14 cellular contexts compared by ENCODE assay signal in the genomic region with DNA sequence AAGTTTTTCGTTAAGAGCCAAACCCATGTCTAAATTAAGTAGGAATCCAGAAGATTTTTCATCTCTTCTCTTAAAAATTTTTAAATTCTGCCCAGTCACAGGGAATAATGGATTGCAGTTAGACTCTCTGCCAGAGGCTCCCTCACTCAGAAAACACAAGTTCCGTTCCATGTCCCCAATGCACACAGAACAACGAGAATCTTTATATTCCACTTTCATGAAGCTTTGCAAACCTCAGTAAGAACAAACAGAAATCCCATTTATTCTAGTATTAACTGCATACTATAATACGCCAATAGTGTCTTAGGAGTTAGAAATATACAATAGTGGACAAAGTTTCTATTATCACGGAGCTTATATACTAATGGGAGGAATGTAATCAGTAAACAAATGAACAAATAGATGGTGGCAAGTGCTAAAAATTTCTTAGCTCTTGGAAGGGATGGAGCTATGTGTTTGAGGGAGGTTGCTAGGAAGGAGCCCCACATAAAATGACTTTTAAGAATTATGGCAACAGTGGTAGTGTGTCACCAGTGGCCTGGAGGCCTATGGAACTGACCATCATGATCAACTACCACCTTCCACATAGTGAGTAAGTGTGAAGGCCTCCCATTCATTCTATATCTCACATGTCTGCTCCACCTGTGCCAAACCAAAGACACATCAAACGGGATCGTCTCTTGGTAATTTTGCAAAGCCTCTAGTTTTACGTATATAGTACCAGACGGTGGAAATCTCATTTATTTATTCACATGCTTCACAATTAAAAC. TPM values are rescaled to one million over a fixed set of nuclear protein-coding genes. Genes with fewer than 3 reads are reported as not detected.
DNase-seq lines count a peak whose midpoint lies in the region; ATAC-seq, FAIRE-seq and TF ChIP-seq lines count a peak whose summit lies in the region.
"Had no signal": no experiment of that assay in that cellular context is flagged by ENCODE, and none has a peak within 500 bp of the region (broad histone marks: within the 10 kb centered on the region; RNA-seq: fewer than 3 reads in every experiment).

No MANE protein-coding gene starts in this region.

- no peak for TF ChIP-seq POLR2A in gastrocnemius medialis (IDR thresholded peaks at IDR 0.05)

- H2AFZ ChIP-seq in SK-N-SH (ENCODE audit: low read depth), result no peak overlapping the region

- no peak overlapping the region for H3K27ac Mint-ChIP-seq in Caco-2 (ENCODE audit: unreplicated experiment)

- intact Hi-C loops in gastrocnemius medialis (cut with DNase I; ENCODE audit: low total_unique reads) (loop anchor here (2.0 to 10.0 kb wide), 3 partner anchors 17 to 189 kb away; partner anchors contain the start of gene CCDC83), Caco-2 (cut with micrococcal nuclease; ENCODE audit: unreplicated experiment) (loop anchor here (1.0 to 5.0 kb wide), 3 partner anchors 7 to 247 kb away; no protein-coding TSS in a partner anchor)

- peaks cover 20% of the 10 kb centered on the region for H3K36me3 Mint-ChIP-seq in Caco-2 (ENCODE audit: insufficient read depth, unreplicated experiment)

- H3K4me3 ChIP-seq in SK-N-SH (ENCODE audit: low read depth in 2 of 2, low read length in 1 of 2), result no peak overlapping the region
- H3K4me3 ChIP-seq in RWPE2 (ENCODE audit: severe bottlenecking), result no peak overlapping the region
- H3K4me3 ChIP-seq in gastrocnemius medialis, result no peak overlapping the region
- no peak overlapping the region for H3K4me3 ChIP-seq in Caco-2 (ENCODE audit: low read depth, low read length)
- H3K4me3 ChIP-seq: adrenal gland, tibial artery had no signal

- CTCF ChIA-PET in SK-N-SH (lab: Yijun Ruan, JAX) (interaction anchor here (0.6 to 4.4 kb wide), 3 partner anchors 19 to 173 kb away, joined by 3 to 42 read pairs (median 3); no protein-coding TSS in a partner anchor), Caco-2 (lab: Charles Lee) (interaction anchor here (0.5 to 1.7 kb wide), 7 partner anchors 9 to 191 kb away, joined by 3 to 15 read pairs (median 5); partner anchors contain the start of gene PICALM)

- H3K9me3 ChIP-seq in SK-N-SH (no peaks in the 10 kb centered on the region), RWPE2 (ENCODE audit: severe bottlenecking) (no peaks in the 10 kb centered on the region), gastrocnemius medialis (no peaks in the 10 kb centered on the region), Caco-2 (no peaks in the 10 kb centered on the region)
- H3K9me3 ChIP-seq: adrenal gland, tibial artery had no signal

- no peaks in the 10 kb centered on the region for H3K9me2 ChIP-seq in SK-N-SH

- H3K4me3 Mint-ChIP-seq in Caco-2 (ENCODE audit: unreplicated experiment), result no peak overlapping the region

- BruUV-seq in Caco-2 (replicated peaks; lab: Mats Ljungman, UMichigan), result no TSS peak

- no peak for ATAC-seq in SK-N-SH treated with all-trans-retinoic acid at 6 μM for 48 hours
- no peak for ATAC-seq in RWPE2 (ENCODE audit: low read depth)
- ATAC-seq in gastrocnemius medialis, result no peak
- no peak for ATAC-seq in HG03571 (IDR thresholded peaks at IDR 0.05; ENCODE audit: unreplicated experiment)

- no peak for TF ChIP-seq EP300 in SK-N-SH (IDR thresholded peaks at IDR 0.05; ENCODE audit: borderline replicate concordance in 1 of 2, low read depth in 1 of 2, low read length in 1 of 2)

- H3K27ac ChIP-seq in SK-N-SH (ENCODE audit: low read depth in 2 of 2, low read length in 1 of 2), result peak overlapping the region in 1 of 2 experiments; percentile 21; a peak in 1 of 4 replicates
- H3K27ac ChIP-seq in RWPE2 (ENCODE audit: poor library complexity, severe bottlenecking), result peak overlapping the region; percentile 34
- peak overlapping the region; percentile 24 to 83 (median 78) for H3K27ac ChIP-seq in gastrocnemius medialis
- H3K27ac ChIP-seq: 22Rv1, adrenal gland had no signal

- no peaks in the 10 kb centered on the region for H3K27me3 Mint-ChIP-seq in Caco-2 (ENCODE audit: insufficient read depth, unreplicated experiment)

- no peaks in the 10 kb centered on the region for H3K27me3 ChIP-seq in SK-N-SH (ENCODE audit: insufficient read depth)
- H3K27me3 ChIP-seq in RWPE2 (ENCODE audit: insufficient read depth, poor library complexity, severe bottlenecking), result no peaks in the 10 kb centered on the region
- H3K27me3 ChIP-seq in gastrocnemius medialis, result no peaks in the 10 kb centered on the region
- no peaks in the 10 kb centered on the region for H3K27me3 ChIP-seq in Caco-2 (replicated peaks; ENCODE audit: control insufficient read depth, insufficient read depth, low read length)
- H3K27me3 ChIP-seq: adrenal gland, tibial artery had no signal

- peaks cover 26% of the 10 kb centered on the region for H3F3A ChIP-seq in SK-N-SH (replicated peaks; ENCODE audit: insufficient read depth)

- POLR2A ChIA-PET in SK-N-SH (lab: Yijun Ruan, JAX) (no interaction called here), Caco-2 (lab: Charles Lee) (no interaction called here)

- 0 out of 2 replicates have a peak overlapping the region, but pooled peaks have one; percentile 0 for H3K4me2 ChIP-seq in SK-N-SH

- TF ChIP-seq RAD21 in SK-N-SH (IDR thresholded peaks at IDR 0.05; ENCODE audit: low read length), result no peak

- peak; percentile 31 for FAIRE-seq in frontal cortex (lab: Jason Lieb, UNC)
- FAIRE-seq: RCC 7860 had no signal

- WGBS in SK-N-SH (ENCODE audit: low lambda C conversion rate), result 93% methylated on average over 9 of the region's 9 CpGs

- no peak for TF ChIP-seq CTCF in SK-N-SH (IDR thresholded peaks at IDR 0.05)
- no peak for TF ChIP-seq CTCF in RWPE2 (IDR thresholded peaks at IDR 0.05; ENCODE audit: poor library complexity, severe bottlenecking)
- TF ChIP-seq CTCF in gastrocnemius medialis (IDR thresholded peaks at IDR 0.05 in 4 of 5, conservative IDR thresholded peaks at IDR 0.05 in 1 of 5), result no peak
- no peak for TF ChIP-seq CTCF in Caco-2 (IDR thresholded peaks at IDR 0.05; ENCODE audit: insufficient read depth in 1 of 2, low read depth in 1 of 2, low read length in 1 of 2, severe bottlenecking in 1 of 2, unreplicated experiment in 1 of 2)

- H4K20me1 ChIP-seq in SK-N-SH (ENCODE audit: insufficient read depth), result peaks cover 90% of the 10 kb centered on the region

- H3K36me3 ChIP-seq in SK-N-SH (replicated peaks in 1 of 2; ENCODE audit: control insufficient read depth in 1 of 2, insufficient read depth in 2 of 2, low read length in 1 of 2), result peaks cover 0 to 6% of the 10 kb centered on the region in 2 experiments
- H3K36me3 ChIP-seq in RWPE2 (ENCODE audit: low read depth), result peaks cover 13% of the 10 kb centered on the region
- no peaks in the 10 kb centered on the region for H3K36me3 ChIP-seq in gastrocnemius medialis
- H3K36me3 ChIP-seq in Caco-2 (ENCODE audit: control insufficient read depth, insufficient read depth, low read length), result no peaks in the 10 kb centered on the region
- H3K36me3 ChIP-seq: adrenal gland, tibial artery had no signal

- peaks cover 4 to 48% of the 10 kb centered on the region in 2 experiments; a peak in 3 of 4 replicates for H3K4me1 ChIP-seq in SK-N-SH (ENCODE audit: control insufficient read depth in 1 of 2, insufficient read depth in 2 of 2, low read depth in 1 of 2, low read length in 1 of 2)
- H3K4me1 ChIP-seq in RWPE2 (ENCODE audit: insufficient read depth, poor library complexity, severe bottlenecking), result peaks cover 46% of the 10 kb centered on the region
- H3K4me1 ChIP-seq in gastrocnemius medialis, result peaks cover 85 to 93% of the 10 kb centered on the region in 2 donors
- peaks cover 55% of the 10 kb centered on the region for H3K4me1 ChIP-seq in Caco-2

- no peaks in the 10 kb centered on the region for H3K9me3 Mint-ChIP-seq in Caco-2 (ENCODE audit: unreplicated experiment)

- in situ Hi-C loops in gastrocnemius medialis (cut with MboI; ENCODE audit: low sequenced_read_pairs in 4 of 4), result loop anchor here in 3 of 4 donors (5.0 to 25.0 kb wide), 4 partner anchors 148 to 382 kb away; partner anchors contain the start of gene CREBZF (in 1 of the 3)

- peaks cover 55% of the 10 kb centered on the region for H3K4me1 Mint-ChIP-seq in Caco-2 (ENCODE audit: low read depth, unreplicated experiment)

- no peak overlapping the region for H3K9ac ChIP-seq in SK-N-SH

- no peak for DNase-seq in SK-N-SH
- no peak for DNase-seq in RWPE2 (ENCODE audit: low spot score)
- DNase-seq in frontal cortex (ENCODE audit: low spot score in 2 of 2), result no peak
- no peak for DNase-seq in gastrocnemius medialis
- DNase-seq in Caco-2, result no peak
- DNase-seq in NCI-H146 (lab: John Stamatoyannopoulos, UW), result no peak
- DNase-seq: adrenal gland; DND-41; stimulated activated CD4-positive, alpha-beta T cell treated with anti-CD3 and anti-CD28 coated beads, Interleukin-4, amount 100 ng/mL, for 24 hours; tibial artery had no signal

- H3K79me2 ChIP-seq in SK-N-SH (ENCODE audit: insufficient read depth), result peaks cover 100% of the 10 kb centered on the region

TF ChIP-seq in SK-N-SH, 30 proteins besides CTCF, POLR2A, EP300 and RAD21:
- TF ChIP-seq USF2 (IDR thresholded peaks at IDR 0.05; ENCODE audit: borderline replicate concordance, low read depth, low read length) (no peak), RXRA (IDR thresholded peaks at IDR 0.05; ENCODE audit: borderline replicate concordance, low read depth) (no peak)

TF ChIP-seq in SK-N-SH treated with all-trans-retinoic acid at 6 μM for 48 hours, 23 proteins besides CTCF, POLR2A, EP300 and RAD21 (continues in another document):
- TF ChIP-seq ZNF8 (CRISPR knock-in tag; IDR thresholded peaks at IDR 0.05), result no peak
- TF ChIP-seq ARNTL (CRISPR knock-in tag; IDR thresholded peaks at IDR 0.05; ENCODE audit: borderline replicate concordance, low read depth), result no peak
- no peak for TF ChIP-seq ZNF565 (CRISPR knock-in tag; conservative IDR thresholded peaks at IDR 0.05; ENCODE audit: low read depth)
- TF ChIP-seq RARB (CRISPR knock-in tag; IDR thresholded peaks at IDR 0.05), result no peak
- TF ChIP-seq CSDC2 (CRISPR knock-in tag; IDR thresholded peaks at IDR 0.05), result no peak

RNA-seq across cellular contexts. Expression of gene PICALM, which starts 24.9 kb away (rescaled TPM):
- polyA plus RNA-seq in SK-N-SH (2012; rRNA removed), result 103 and 147 TPM in 2 replicates
- polyA plus RNA-seq in SK-N-SH (2012; cell fraction: cytosol; rRNA removed), result 115 and 124 TPM in 2 replicates
- polyA plus RNA-seq in SK-N-SH (2012; cell fraction: nucleus; rRNA removed), result 63.0 and 149 TPM in 2 replicates
- 1,205 TPM for total RNA-seq in frontal cortex
- 100 to 1,000 TPM in 2 of 4 donors, 10 to 100 TPM in 2; 82.3 to 125 (median 107) TPM for total RNA-seq in gastrocnemius medialis
- total RNA-seq in Caco-2 (2022), result 321 and 331 TPM in 2 replicates
